In genomic region chr16:27973678-27974077, GRCh38 we compare ENCODE assay signal across 19 cellular contexts.
DNase-seq lines count a peak whose midpoint lies in the region; ATAC-seq and TF ChIP-seq lines count a peak whose summit lies in the region.
"Had no signal": no experiment of that assay in that cellular context is flagged by ENCODE, and none has a peak within 500 bp of the region (broad histone marks: within the 10 kb centered on the region; RNA-seq: fewer than 3 reads in every experiment).

No MANE protein-coding gene starts in this region.

- no peak overlapping the region for H3K27ac Mint-ChIP-seq in activated CD4-positive, alpha-beta T cell treated with anti-CD3 and anti-CD28 coated beads for 36 hours
- H3K27ac Mint-ChIP-seq in effector memory CD8-positive, alpha-beta T cell, result no peak overlapping the region
- H3K27ac Mint-ChIP-seq in naive thymus-derived CD4-positive, alpha-beta T cell, result no peak overlapping the region
- H3K27ac Mint-ChIP-seq: activated naive CD8-positive, alpha-beta T cell treated with anti-CD3 and anti-CD28 coated beads, Interleukin-2, amount 10 ng/mL, durations not matched to agents 7 days and 5 days; activated T-cell treated with anti-CD3 and anti-CD28 coated beads, Interleukin-2, amount 50 U/mL, for 24 hours; stimulated activated memory B cell treated with anti-CD40 and anti-IgM and Interleukin-4, amounts not matched to agents 10 μg/mL and 1 μg/mL and 100 μg/mL, for 72 hours had no signal

- no peaks in the 10 kb centered on the region for H3K79me2 ChIP-seq in Karpas-422 (ENCODE audit: low read length)

- peaks cover 15% of the 10 kb centered on the region for H3K27me3 Mint-ChIP-seq in activated CD4-positive, alpha-beta T cell treated with anti-CD3 and anti-CD28 coated beads for 36 hours
- peaks cover 28 to 43% of the 10 kb centered on the region in 2 donors for H3K27me3 Mint-ChIP-seq in effector memory CD8-positive, alpha-beta T cell
- peaks cover 5 to 15% (median 12%) of the 10 kb centered on the region in 5 donors for H3K27me3 Mint-ChIP-seq in naive thymus-derived CD4-positive, alpha-beta T cell

- no peaks in the 10 kb centered on the region for H3K36me3 ChIP-seq in Karpas-422 (ENCODE audit: insufficient read depth, low read length)
- H3K36me3 ChIP-seq in upper lobe of right lung, result no peaks in the 10 kb centered on the region
- no peaks in the 10 kb centered on the region for H3K36me3 ChIP-seq in naive thymus-derived CD4-positive, alpha-beta T cell (ENCODE audit: control insufficient read depth in 2 of 3, insufficient read depth in 3 of 3, low read length in 3 of 3)
- no peaks in the 10 kb centered on the region for H3K36me3 ChIP-seq in heart left ventricle
- H3K36me3 ChIP-seq: ovary, transverse colon had no signal

- H3K9me3 Mint-ChIP-seq in activated CD4-positive, alpha-beta T cell treated with anti-CD3 and anti-CD28 coated beads for 36 hours (ENCODE audit: low read depth), result no peaks in the 10 kb centered on the region
- H3K9me3 Mint-ChIP-seq in effector memory CD8-positive, alpha-beta T cell, result no peaks in the 10 kb centered on the region
- no peaks in the 10 kb centered on the region for H3K9me3 Mint-ChIP-seq in naive thymus-derived CD4-positive, alpha-beta T cell
- H3K9me3 Mint-ChIP-seq: activated naive CD8-positive, alpha-beta T cell treated with anti-CD3 and anti-CD28 coated beads, Interleukin-2, amount 10 ng/mL, durations not matched to agents 7 days and 5 days; activated T-cell treated with anti-CD3 and anti-CD28 coated beads, Interleukin-2, amount 50 U/mL, for 24 hours; stimulated activated memory B cell treated with anti-CD40 and anti-IgM and Interleukin-4, amounts not matched to agents 10 μg/mL and 1 μg/mL and 100 μg/mL, for 72 hours had no signal

- ATAC-seq in activated CD4-positive, alpha-beta T cell treated with anti-CD3 and anti-CD28 coated beads for 36 hours, result no peak
- ATAC-seq in upper lobe of right lung (no peak), heart left ventricle (no peak)
- ATAC-seq in effector memory CD8-positive, alpha-beta T cell (replicated peaks), result no peak
- no peak for ATAC-seq in naive thymus-derived CD4-positive, alpha-beta T cell
- ATAC-seq: left colon; Right ventricle myocardium inferior; stimulated activated memory B cell treated with anti-CD40 and anti-IgM and Interleukin-4, amounts not matched to agents 10 μg/mL and 1 μg/mL and 100 μg/mL, for 72 hours had no signal

- H3K4me1 ChIP-seq in Karpas-422 (ENCODE audit: low read length) (0 out of 2 replicates have a peak, but pooled peaks cover 3% of the 10 kb centered on the region), upper lobe of right lung (no peaks in the 10 kb centered on the region), heart left ventricle (peaks cover 0 to 6% (median 0%) of the 10 kb centered on the region in 12 donors)
- H3K4me1 ChIP-seq in naive thymus-derived CD4-positive, alpha-beta T cell (ENCODE audit: control insufficient read depth in 2 of 2, insufficient read depth in 2 of 2, low read length in 2 of 2), result peaks cover 0 to 4% of the 10 kb centered on the region in 2 donors
- H3K4me1 ChIP-seq: transverse colon had no signal

- CTCF ChIA-PET in activated CD4-positive, alpha-beta T cell treated with anti-CD3 and anti-CD28 coated beads for 36 hours (lab: Charles Lee), result interaction anchor here (1.0 to 3.1 kb wide), 6 partner anchors 12 to 244 kb away, joined by 3 to 35 read pairs (median 5); no protein-coding TSS in a partner anchor
- CTCF ChIA-PET in naive thymus-derived CD4-positive, alpha-beta T cell (lab: Charles Lee), result no interaction called here

- no peak for TF ChIP-seq POLR2A in heart left ventricle (IDR thresholded peaks at IDR 0.05)

- H3K9me3 ChIP-seq in Karpas-422 (ENCODE audit: low read length) (no peaks in the 10 kb centered on the region), upper lobe of right lung (no peaks in the 10 kb centered on the region), heart left ventricle (peaks cover 0 to 13% (median 0%) of the 10 kb centered on the region in 12 donors)
- H3K9me3 ChIP-seq in naive thymus-derived CD4-positive, alpha-beta T cell (ENCODE audit: control insufficient read depth in 2 of 3, low read length in 3 of 3), result no peaks in the 10 kb centered on the region
- H3K9me3 ChIP-seq: ovary, transverse colon had no signal

- H4K20me1 ChIP-seq in Karpas-422 (ENCODE audit: insufficient read depth, low read depth, low read length), result no peaks in the 10 kb centered on the region

- H2AFZ ChIP-seq in Karpas-422 (ENCODE audit: low read length), result no peak overlapping the region

- H3K27ac ChIP-seq in Karpas-422 (ENCODE audit: low read length) (no peak overlapping the region), upper lobe of right lung (no peak overlapping the region), heart left ventricle (no peak overlapping the region)
- no peak overlapping the region for H3K27ac ChIP-seq in naive thymus-derived CD4-positive, alpha-beta T cell (ENCODE audit: low read depth, low read length)
- H3K27ac ChIP-seq: ovary, skin epidermis, transverse colon had no signal

- no peak overlapping the region for H3K4me2 ChIP-seq in Karpas-422 (ENCODE audit: low read depth, low read length, poor library complexity, severe bottlenecking)

- no peaks in the 10 kb centered on the region for H3K36me3 Mint-ChIP-seq in activated CD4-positive, alpha-beta T cell treated with anti-CD3 and anti-CD28 coated beads for 36 hours (ENCODE audit: low read depth)
- no peaks in the 10 kb centered on the region for H3K36me3 Mint-ChIP-seq in effector memory CD8-positive, alpha-beta T cell (ENCODE audit: insufficient read depth)
- no peaks in the 10 kb centered on the region for H3K36me3 Mint-ChIP-seq in naive thymus-derived CD4-positive, alpha-beta T cell
- H3K36me3 Mint-ChIP-seq: activated naive CD8-positive, alpha-beta T cell treated with anti-CD3 and anti-CD28 coated beads, Interleukin-2, amount 10 ng/mL, durations not matched to agents 7 days and 5 days; stimulated activated memory B cell treated with anti-CD40 and anti-IgM and Interleukin-4, amounts not matched to agents 10 μg/mL and 1 μg/mL and 100 μg/mL, for 72 hours had no signal

- no peak overlapping the region for H3K9ac ChIP-seq in Karpas-422 (ENCODE audit: low read length)

- H3K9me2 ChIP-seq in Karpas-422 (replicated peaks; ENCODE audit: insufficient read depth, low read length), result no peaks in the 10 kb centered on the region

- no peaks in the 10 kb centered on the region for H3K27me3 ChIP-seq in Karpas-422 (ENCODE audit: low read length)
- peaks cover 6% of the 10 kb centered on the region for H3K27me3 ChIP-seq in upper lobe of right lung
- no peaks in the 10 kb centered on the region for H3K27me3 ChIP-seq in naive thymus-derived CD4-positive, alpha-beta T cell (ENCODE audit: control insufficient read depth in 2 of 2, insufficient read depth in 2 of 2, low read length in 2 of 2)
- H3K27me3 ChIP-seq in heart left ventricle, result no peaks in the 10 kb centered on the region
- H3K27me3 ChIP-seq: ovary, transverse colon had no signal

- H3K4me3 Mint-ChIP-seq in activated CD4-positive, alpha-beta T cell treated with anti-CD3 and anti-CD28 coated beads for 36 hours, result no peak overlapping the region
- no peak overlapping the region for H3K4me3 Mint-ChIP-seq in effector memory CD8-positive, alpha-beta T cell
- H3K4me3 Mint-ChIP-seq in naive thymus-derived CD4-positive, alpha-beta T cell, result no peak overlapping the region
- H3K4me3 Mint-ChIP-seq: activated naive CD8-positive, alpha-beta T cell treated with anti-CD3 and anti-CD28 coated beads, Interleukin-2, amount 10 ng/mL, durations not matched to agents 7 days and 5 days; activated T-cell treated with anti-CD3 and anti-CD28 coated beads, Interleukin-2, amount 50 U/mL, for 24 hours; stimulated activated memory B cell treated with anti-CD40 and anti-IgM and Interleukin-4, amounts not matched to agents 10 μg/mL and 1 μg/mL and 100 μg/mL, for 72 hours had no signal

- DNase-seq in activated CD4-positive, alpha-beta T cell treated with anti-CD3 and anti-CD28 coated beads for 36 hours, result peak; percentile 19
- DNase-seq in activated CD4-positive, alpha-beta T cell treated with anti-CD3 and anti-CD28 coated beads, Interleukin-2, amount 50 U/mL, for 1 hour, result no peak
- peak; percentile 55 for DNase-seq in Karpas-422
- DNase-seq in iPS-NIHi11 (ENCODE audit: low spot score), result peak; percentile 37
- DNase-seq in upper lobe of right lung, result peak; percentile 36
- DNase-seq in effector memory CD8-positive, alpha-beta T cell, result no peak
- DNase-seq in naive thymus-derived CD4-positive, alpha-beta T cell, result no peak
- DNase-seq in heart left ventricle, result no peak
- DNase-seq: activated naive CD8-positive, alpha-beta T cell treated with anti-CD3 and anti-CD28 coated beads, Interleukin-2, amount 10 ng/mL, durations not matched to agents 7 days and 5 days; activated T-cell treated with anti-CD3 and anti-CD28 coated beads, Interleukin-2, amount 50 U/mL, for 24 hours; GDM1; hippocampal formation; NCI-H2171; ovary; transverse colon had no signal

- peaks cover 3% of the 10 kb centered on the region for H3K4me1 Mint-ChIP-seq in activated CD4-positive, alpha-beta T cell treated with anti-CD3 and anti-CD28 coated beads for 36 hours
- no peaks in the 10 kb centered on the region for H3K4me1 Mint-ChIP-seq in effector memory CD8-positive, alpha-beta T cell (ENCODE audit: low read depth in 2 of 2)
- peaks cover 0 to 10% (median 4%) of the 10 kb centered on the region in 7 donors for H3K4me1 Mint-ChIP-seq in naive thymus-derived CD4-positive, alpha-beta T cell
- H3K4me1 Mint-ChIP-seq: stimulated activated memory B cell treated with anti-CD40 and anti-IgM and Interleukin-4, amounts not matched to agents 10 μg/mL and 1 μg/mL and 100 μg/mL, for 72 hours had no signal

- intact Hi-C loops in activated CD4-positive, alpha-beta T cell treated with anti-CD3 and anti-CD28 coated beads for 36 hours (cut with DNase I, micrococcal nuclease), result loop anchor here in 1 of 2 experiments (5.0 kb wide), 1 partner anchor 84 kb away; no protein-coding TSS in a partner anchor
- intact Hi-C loops in upper lobe of right lung (cut with DNase I), result no loop called here
- intact Hi-C loops in naive thymus-derived CD4-positive, alpha-beta T cell (cut with micrococcal nuclease), result no loop called here
- intact Hi-C loops in heart left ventricle (cut with DNase I), result loop anchor here in 7 of 10 donors (2.0 to 10.0 kb wide), 7 partner anchors 71 to 329 kb away; partner anchors contain the start of gene GSG1L (in 1 of the 7)

- POLR2A ChIA-PET in activated CD4-positive, alpha-beta T cell treated with anti-CD3 and anti-CD28 coated beads for 36 hours (lab: Charles Lee), result no interaction called here
- POLR2A ChIA-PET in naive thymus-derived CD4-positive, alpha-beta T cell (lab: Charles Lee), result no interaction called here

- H3K4me3 ChIP-seq in Karpas-422 (ENCODE audit: low read length) (no peak overlapping the region), upper lobe of right lung (no peak overlapping the region), heart left ventricle (no peak overlapping the region)
- no peak overlapping the region for H3K4me3 ChIP-seq in naive thymus-derived CD4-positive, alpha-beta T cell (ENCODE audit: low read length)
- H3K4me3 ChIP-seq: ovary, skin epidermis, transverse colon had no signal

- 56 to 64% (median 62%) methylated on average over 6 to 7 of the region's 7 CpGs for WGBS in heart left ventricle, 4 donors

- no peak for TF ChIP-seq CTCF in upper lobe of right lung (IDR thresholded peaks at IDR 0.05)
- no peak for TF ChIP-seq CTCF in heart left ventricle (IDR thresholded peaks at IDR 0.05)

Comparison
In these comparisons a context has a peak if more than half of its experiments do, and no peak if none do; other contexts are left out.
1. DNase-seq: peak in activated CD4-positive, alpha-beta T cell treated with anti-CD3 and anti-CD28 coated beads for 36 hours (single experiment), Karpas-422 (single experiment), iPS-NIHi11 (single experiment) and upper lobe of right lung (single experiment); none in activated CD4-positive, alpha-beta T cell treated with anti-CD3 and anti-CD28 coated beads, Interleukin-2, amount 50 U/mL, for 1 hour (single experiment), effector memory CD8-positive, alpha-beta T cell (0 of 3), naive thymus-derived CD4-positive, alpha-beta T cell (0 of 9) and heart left ventricle (0 of 5).
2. intact Hi-C loops: an anchor here in heart left ventricle (2.0 to 10.0 kb wide); none called in upper lobe of right lung and naive thymus-derived CD4-positive, alpha-beta T cell.